In the genomic region with DNA sequence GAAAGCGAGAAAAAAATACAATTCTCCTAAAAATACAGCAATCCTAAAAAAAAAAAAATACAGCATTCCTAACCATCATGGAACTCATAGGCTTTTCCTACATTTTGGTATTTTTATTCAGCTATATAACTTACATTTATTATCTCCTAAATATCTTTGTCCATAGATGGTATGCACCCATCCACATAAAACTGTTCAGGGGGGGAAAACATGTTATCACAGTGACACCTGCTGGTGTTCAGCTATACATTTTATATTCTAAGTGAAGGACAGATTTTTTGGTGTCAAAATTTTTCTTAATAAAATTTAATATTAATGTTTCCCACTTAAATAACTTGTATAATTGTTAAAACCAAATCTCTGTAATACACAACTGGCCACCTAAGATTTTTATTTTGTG, we compare ENCODE assay signal across 8 cellular contexts. TPM values are rescaled to one million over a fixed set of nuclear protein-coding genes. Genes with fewer than 3 reads are reported as not detected.
DNase-seq lines count a peak whose midpoint lies in the region; ATAC-seq and TF ChIP-seq lines count a peak whose summit lies in the region.

No MANE protein-coding gene starts in this region.

- TF ChIP-seq POLR2A in thyroid gland (IDR thresholded peaks at IDR 0.05): no peak

- intact Hi-C loops in thyroid gland (cut with DNase I): no loop called here

- ATAC-seq in esophagus mucosa: peak; percentile 56
- no peak for ATAC-seq in GM18867 (IDR thresholded peaks at IDR 0.05; ENCODE audit: unreplicated experiment)

- WGBS in thyroid gland, 2 donors: 97 to 99% methylated on average over 1 of the region's 1 CpG

- H3K9me3 ChIP-seq in thyroid gland: no peaks in the 10 kb centered on the region

- peak; percentile 50 for TF ChIP-seq CTCF in GM10266 (IDR thresholded peaks at IDR 0.05; ENCODE audit: control insufficient read depth, insufficient read depth, low read depth, missing control alignments)
- peak in 3 of 6 experiments; percentile 31 to 49 (median 40) for TF ChIP-seq CTCF in thyroid gland (IDR thresholded peaks at IDR 0.05)

- no peaks in the 10 kb centered on the region for H3K27me3 ChIP-seq in thyroid gland

- no peak overlapping the region for H3K4me3 ChIP-seq in thyroid gland (replicated peaks in 1 of 3)

- H3K4me1 ChIP-seq in thyroid gland: no peaks in the 10 kb centered on the region

- H3K27ac ChIP-seq in thyroid gland: no peak overlapping the region

- no peaks in the 10 kb centered on the region for H3K36me3 ChIP-seq in thyroid gland

- DNase-seq in 8988T (peak; percentile 26), GM10266 (ENCODE audit: extremely low spot score) (peak; percentile 41), OCI-M1 (lab: John Stamatoyannopoulos, UW) (peak; percentile 62), putamen (ENCODE audit: low spot score) (peak; percentile 28), thyroid gland (no peak), islet precursor cell (no peak)

RNA-seq across cellular contexts. Expression of a gene that starts 58.0 kb away (rescaled TPM):
- total RNA-seq in esophagus mucosa: 6.5 TPM
- total RNA-seq in thyroid gland: 10 to 100 TPM; 15.2 to 27.7 (median 19.9) TPM

Comparison
In these comparisons a context has a peak if more than half of its experiments do, and no peak if none do; other contexts are left out.
1. DNase-seq: peak in 8988T (single experiment), GM10266 (single experiment), OCI-M1 (single experiment) and putamen (single experiment); none in thyroid gland (0 of 2) and islet precursor cell (single experiment).